Comparison of ENCODE assay signal across 8 cellular contexts in the genomic region with DNA sequence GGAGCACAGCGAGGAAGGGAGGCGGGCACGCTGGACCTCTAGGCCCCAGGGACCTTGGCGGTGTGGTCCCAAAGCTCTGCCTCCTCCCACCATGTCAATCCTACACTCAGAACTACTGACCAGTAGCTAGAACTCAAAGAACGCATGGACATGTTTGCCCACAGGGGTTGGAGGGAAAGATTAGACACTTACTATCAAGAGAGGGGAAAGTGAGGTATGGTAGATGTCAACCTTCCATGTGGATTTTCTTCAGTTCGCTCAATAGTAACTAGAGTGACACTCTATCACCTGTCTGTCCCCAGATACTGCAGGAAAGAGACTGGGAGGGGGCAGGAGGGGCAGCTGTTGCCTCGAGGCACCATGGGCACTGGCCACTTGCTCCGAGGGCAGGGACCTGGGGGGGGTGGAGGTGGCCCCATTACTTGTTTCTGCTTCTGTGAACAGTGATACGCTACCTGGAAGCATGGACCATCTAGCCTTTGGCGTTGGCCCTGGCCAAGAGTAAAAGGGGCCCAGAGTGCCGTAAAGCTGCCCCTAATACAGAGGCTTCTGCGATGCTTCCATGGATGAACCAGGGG. TPM values are rescaled to one million over a fixed set of nuclear protein-coding genes. Genes with fewer than 3 reads are reported as not detected.
DNase-seq lines count a peak whose midpoint lies in the region; ATAC-seq lines count a peak whose summit lies in the region.

No MANE protein-coding gene starts in this region.

- no peak for ATAC-seq in GM21576 (IDR thresholded peaks at IDR 0.05; ENCODE audit: unreplicated experiment)
- ATAC-seq in HG03139 (IDR thresholded peaks at IDR 0.05; ENCODE audit: unreplicated experiment), result no peak

- H3K27me3 Mint-ChIP-seq in T-helper 1 cell treated with Interleukin-12 subunit alpha and Interleukin-12 subunit beta and Interleukin-4 antibody, amounts not matched to agents 30 μg/mL and 1 μg/mL, for 36 hours (ENCODE audit: low read depth), result no peaks in the 10 kb centered on the region
- H3K27me3 Mint-ChIP-seq in activated naive CD8-positive, alpha-beta T cell, result no peaks in the 10 kb centered on the region
- H3K27me3 Mint-ChIP-seq in immature natural killer cell (ENCODE audit: low read depth in 3 of 3), result peaks cover 2 to 21% (median 7%) of the 10 kb centered on the region in 3 donors

- peaks cover 51% of the 10 kb centered on the region for H3K4me1 Mint-ChIP-seq in T-helper 1 cell treated with Interleukin-12 subunit alpha and Interleukin-12 subunit beta and Interleukin-4 antibody, amounts not matched to agents 30 μg/mL and 1 μg/mL, for 36 hours (ENCODE audit: low read depth)
- H3K4me1 Mint-ChIP-seq in activated naive CD8-positive, alpha-beta T cell (ENCODE audit: low read depth), result peaks cover 71% of the 10 kb centered on the region
- H3K4me1 Mint-ChIP-seq in immature natural killer cell, result peaks cover 73 to 74% of the 10 kb centered on the region in 2 donors

- H3K36me3 Mint-ChIP-seq in T-helper 1 cell treated with Interleukin-12 subunit alpha and Interleukin-12 subunit beta and Interleukin-4 antibody, amounts not matched to agents 30 μg/mL and 1 μg/mL, for 36 hours (ENCODE audit: low read depth), result peaks cover 6% of the 10 kb centered on the region
- H3K36me3 Mint-ChIP-seq in activated naive CD8-positive, alpha-beta T cell, result no peaks in the 10 kb centered on the region
- peaks cover 0 to 3% (median 0%) of the 10 kb centered on the region in 3 donors for H3K36me3 Mint-ChIP-seq in immature natural killer cell

- peak overlapping the region; percentile 88 for H3K27ac Mint-ChIP-seq in T-helper 1 cell treated with Interleukin-12 subunit alpha and Interleukin-12 subunit beta and Interleukin-4 antibody, amounts not matched to agents 30 μg/mL and 1 μg/mL, for 36 hours
- H3K27ac Mint-ChIP-seq in activated naive CD8-positive, alpha-beta T cell, result peak overlapping the region; percentile 87
- H3K27ac Mint-ChIP-seq in immature natural killer cell, result peak overlapping the region; percentile 73 to 96 (median 94)

- H3K27ac ChIP-seq in substantia nigra (ENCODE audit: low read depth, low read length, poor library complexity, severe bottlenecking), result peak overlapping the region; percentile 89

- peak overlapping the region; percentile 93 for H3K4me3 Mint-ChIP-seq in T-helper 1 cell treated with Interleukin-12 subunit alpha and Interleukin-12 subunit beta and Interleukin-4 antibody, amounts not matched to agents 30 μg/mL and 1 μg/mL, for 36 hours
- peak overlapping the region; percentile 89 for H3K4me3 Mint-ChIP-seq in activated naive CD8-positive, alpha-beta T cell
- H3K4me3 Mint-ChIP-seq in immature natural killer cell, result peak overlapping the region; percentile 90 to 97 (median 93)

- DNase-seq in T-helper 1 cell, result no peak
- DNase-seq in immature natural killer cell, result no peak
- DNase-seq in substantia nigra (lab: John Stamatoyannopoulos, UW), result no peak
- DNase-seq in NCI-H187 treated with DMSO at 0.1 percent for 48 hours (lab: John Stamatoyannopoulos, UW), result no peak

- H3K9me3 Mint-ChIP-seq in T-helper 1 cell treated with Interleukin-12 subunit alpha and Interleukin-12 subunit beta and Interleukin-4 antibody, amounts not matched to agents 30 μg/mL and 1 μg/mL, for 36 hours, result no peaks in the 10 kb centered on the region
- no peaks in the 10 kb centered on the region for H3K9me3 Mint-ChIP-seq in activated naive CD8-positive, alpha-beta T cell (ENCODE audit: low read depth)
- no peaks in the 10 kb centered on the region for H3K9me3 Mint-ChIP-seq in immature natural killer cell

RNA-seq across cellular contexts. Expression of a gene that starts 0.9 kb away (rescaled TPM):
- 10 to 100 TPM; 23.1 to 48.8 (median 37.7) TPM for polyA plus RNA-seq in immature natural killer cell

RNA-seq across cellular contexts. Expression of a gene that starts 10.7 kb away (rescaled TPM):
- polyA plus RNA-seq in immature natural killer cell, result 10 to 100 TPM; 20.7 to 26.8 (median 21.3) TPM

RNA-seq across cellular contexts. Expression of a gene that starts 25.3 kb away (rescaled TPM):
- 1 to 10 TPM in 2 of 3 donors, under 1 TPM in 1; 0.95 to 3.5 (median 2.0) TPM for polyA plus RNA-seq in immature natural killer cell
